23 cellular contexts compared by ENCODE assay signal in the genomic region with DNA sequence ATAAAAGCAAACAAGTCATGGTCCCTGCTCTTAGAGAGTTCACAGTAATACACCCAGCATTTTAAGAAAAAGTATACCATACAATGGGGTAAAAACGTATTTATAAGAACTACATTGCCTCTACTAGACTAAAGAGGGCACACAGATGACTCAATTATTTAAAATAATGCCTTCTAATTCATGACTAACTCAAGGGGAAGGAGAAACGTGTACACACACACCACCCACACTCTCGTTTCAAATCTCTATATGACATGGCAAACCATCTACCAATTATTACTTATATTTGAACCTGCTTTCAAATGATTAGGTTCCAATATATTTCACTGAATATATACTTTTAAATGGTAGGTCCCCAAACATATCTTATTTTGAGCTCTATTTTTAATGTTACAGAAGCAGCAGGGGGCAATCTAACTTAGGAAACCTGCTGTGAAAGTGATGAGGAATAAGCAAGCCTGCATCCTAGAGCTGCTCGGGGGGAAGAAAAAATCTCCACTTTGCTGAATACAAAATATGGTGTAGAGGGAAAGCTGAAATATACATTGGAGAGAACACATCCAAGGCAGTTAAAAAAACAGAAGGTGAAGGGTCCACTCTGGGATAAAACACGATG.
DNase-seq lines count a peak whose midpoint lies in the region; ATAC-seq, FAIRE-seq and TF ChIP-seq lines count a peak whose summit lies in the region.
"Had no signal": no experiment of that assay in that cellular context is flagged by ENCODE, and none has a peak within 500 bp of the region (broad histone marks: within the 10 kb centered on the region; RNA-seq: fewer than 3 reads in every experiment).

No MANE protein-coding gene starts in this region.

- no peak overlapping the region for H2AFZ ChIP-seq in HepG2 (ENCODE audit: low read length)
- H2AFZ ChIP-seq: parathyroid adenoma had no signal

- H3K4me1 ChIP-seq in liver (ENCODE audit: control insufficient read depth in 4 of 4, insufficient read depth in 4 of 4, low read length in 3 of 4) (no peaks in the 10 kb centered on the region), HepG2 (ENCODE audit: insufficient read depth, low read length) (no peaks in the 10 kb centered on the region), body of pancreas (no peaks in the 10 kb centered on the region), upper lobe of right lung (no peaks in the 10 kb centered on the region), mucosa of descending colon (ENCODE audit: low read depth) (no peaks in the 10 kb centered on the region)
- H3K4me1 ChIP-seq: esophagus squamous epithelium, parathyroid adenoma, uterus had no signal

- ATAC-seq in HepG2: no peak
- ATAC-seq in body of pancreas: no peak
- ATAC-seq in upper lobe of right lung: no peak
- ATAC-seq in mucosa of descending colon: no peak
- ATAC-seq: naive thymus-derived CD8-positive, alpha-beta T cell; Panc1 had no signal

- POLR2A ChIA-PET in HepG2 (lab: Yijun Ruan, JAX): no interaction called here

- no peaks in the 10 kb centered on the region for H4K20me1 ChIP-seq in HepG2 (ENCODE audit: insufficient read depth, low read length)

- WGBS in liver: 42% methylated on average over 5 of the region's 5 CpGs
- under 1% methylated on average over 5 of the region's 5 CpGs for WGBS in HepG2 (ENCODE audit: low lambda C conversion rate)
- WGBS in body of pancreas, 2 donors: 33 to 35% methylated on average over 5 of the region's 5 CpGs

- intact Hi-C loops in HepG2 (cut with micrococcal nuclease; ENCODE audit: unreplicated experiment): no loop called here
- intact Hi-C loops in body of pancreas (cut with DNase I): no loop called here
- intact Hi-C loops in upper lobe of right lung (cut with DNase I): no loop called here
- intact Hi-C loops in mucosa of descending colon (cut with DNase I, micrococcal nuclease): no loop called here

- TF ChIP-seq RAD21 in liver (IDR thresholded peaks at IDR 0.05) (peak; percentile 81 to 85), HepG2 (CRISPR knock-in tag; IDR thresholded peaks at IDR 0.05) (no peak)

- no peak overlapping the region for H3K4me3 Mint-ChIP-seq in activated naive CD8-positive, alpha-beta T cell treated with anti-CD3 and anti-CD28 coated beads for 36 hours
- H3K4me3 Mint-ChIP-seq: activated CD4-positive, alpha-beta T cell treated with anti-CD3 and anti-CD28 coated beads, Interleukin-2, amount 10 ng/mL, durations not matched to agents 7 days and 5 days; memory B cell; naive thymus-derived CD8-positive, alpha-beta T cell had no signal

- H3K27ac Mint-ChIP-seq in activated naive CD8-positive, alpha-beta T cell treated with anti-CD3 and anti-CD28 coated beads for 36 hours: no peak overlapping the region
- H3K27ac Mint-ChIP-seq: activated CD4-positive, alpha-beta T cell treated with anti-CD3 and anti-CD28 coated beads, Interleukin-2, amount 10 ng/mL, durations not matched to agents 7 days and 5 days; memory B cell had no signal

- no peaks in the 10 kb centered on the region for H3K4me1 Mint-ChIP-seq in activated naive CD8-positive, alpha-beta T cell treated with anti-CD3 and anti-CD28 coated beads for 36 hours
- H3K4me1 Mint-ChIP-seq: activated CD4-positive, alpha-beta T cell treated with anti-CD3 and anti-CD28 coated beads, Interleukin-2, amount 10 ng/mL, durations not matched to agents 7 days and 5 days; memory B cell; naive thymus-derived CD8-positive, alpha-beta T cell had no signal

- H3K4me2 ChIP-seq in HepG2 (ENCODE audit: low read depth, low read length): no peak overlapping the region

- H3K9ac ChIP-seq in liver (ENCODE audit: low read depth in 1 of 2, low read length in 2 of 2): no peak overlapping the region
- H3K9ac ChIP-seq in HepG2 (ENCODE audit: insufficient read depth, low read depth, low read length): no peak overlapping the region
- H3K9ac ChIP-seq: parathyroid adenoma had no signal

- H3K27ac ChIP-seq in liver (ENCODE audit: low read depth in 1 of 2, low read length in 2 of 2): no peak overlapping the region
- H3K27ac ChIP-seq in HepG2 (ENCODE audit: extremely low read length, insufficient read depth, low read length): no peak overlapping the region
- H3K27ac ChIP-seq in body of pancreas: no peak overlapping the region
- H3K27ac ChIP-seq in upper lobe of right lung: no peak overlapping the region
- H3K27ac ChIP-seq: esophagus squamous epithelium, parathyroid adenoma, uterus had no signal

- peaks cover 3% of the 10 kb centered on the region for H3K9me3 Mint-ChIP-seq in activated naive CD8-positive, alpha-beta T cell treated with anti-CD3 and anti-CD28 coated beads for 36 hours
- H3K9me3 Mint-ChIP-seq: activated CD4-positive, alpha-beta T cell treated with anti-CD3 and anti-CD28 coated beads, Interleukin-2, amount 10 ng/mL, durations not matched to agents 7 days and 5 days had no signal

- no peak for DNase-seq in HepG2 (ENCODE audit: low spot score)
- peak; percentile 2 for DNase-seq in NCI-H1092 (lab: John Stamatoyannopoulos, UW)
- no peak for DNase-seq in body of pancreas
- DNase-seq in upper lobe of right lung: no peak
- no peak for DNase-seq in activated naive CD8-positive, alpha-beta T cell treated with anti-CD3 and anti-CD28 coated beads for 36 hours
- no peak for DNase-seq in mucosa of descending colon
- DNase-seq in putamen (ENCODE audit: low spot score): no peak
- DNase-seq: activated CD4-positive, alpha-beta T cell treated with anti-CD3 and anti-CD28 coated beads, Interleukin-2, amount 10 ng/mL, durations not matched to agents 7 days and 5 days; activated gamma-delta T cell treated with Interleukin-2 at 50 U/mL for 16 hours; anterior cingulate cortex; effector memory CD4-positive, alpha-beta T cell; esophagus squamous epithelium; MG63; naive thymus-derived CD8-positive, alpha-beta T cell; NCI-H2081; NCI-H526 treated with DMSO at 0.1 percent for 48 hours; stimulated activated CD4-positive, alpha-beta T cell treated with anti-CD3 and anti-CD28 coated beads, Interleukin-4, amount 100 ng/mL, for 1 hour; uterus had no signal

- peaks cover 0 to 2% (median 0%) of the 10 kb centered on the region in 4 donors for H3K27me3 ChIP-seq in liver (ENCODE audit: control insufficient read depth in 4 of 4, insufficient read depth in 4 of 4, low read length in 3 of 4)
- H3K27me3 ChIP-seq in HepG2 (ENCODE audit: control insufficient read depth in 1 of 2, insufficient read depth in 2 of 2, low read length in 2 of 2): peaks cover 0 to 12% of the 10 kb centered on the region in 2 experiments; a peak in 2 of 5 replicates
- H3K27me3 ChIP-seq in body of pancreas: no peaks in the 10 kb centered on the region
- H3K27me3 ChIP-seq in upper lobe of right lung: no peaks in the 10 kb centered on the region
- H3K27me3 ChIP-seq: MG63, uterus had no signal

- H3K27me3 Mint-ChIP-seq in activated naive CD8-positive, alpha-beta T cell treated with anti-CD3 and anti-CD28 coated beads for 36 hours: peaks cover 3% of the 10 kb centered on the region

- no peaks in the 10 kb centered on the region for H3K36me3 Mint-ChIP-seq in activated naive CD8-positive, alpha-beta T cell treated with anti-CD3 and anti-CD28 coated beads for 36 hours
- H3K36me3 Mint-ChIP-seq: memory B cell; naive thymus-derived CD8-positive, alpha-beta T cell had no signal

- no peak for TF ChIP-seq POLR2A in HepG2 (IDR thresholded peaks at IDR 0.05; ENCODE audit: insufficient read depth in 1 of 2, low read depth in 2 of 2, low read length in 2 of 2)
- TF ChIP-seq POLR2A in body of pancreas (IDR thresholded peaks at IDR 0.05): no peak

- peak; percentile 41 for TF ChIP-seq CTCF in liver (IDR thresholded peaks at IDR 0.05; ENCODE audit: low read depth, low read length, missing input control)
- TF ChIP-seq CTCF in HepG2 (CRISPR knock-in tag; IDR thresholded peaks at IDR 0.05): no peak
- TF ChIP-seq CTCF in body of pancreas (IDR thresholded peaks at IDR 0.05): peak in 4 of 7 experiments; percentile 23 to 55 (median 34)
- TF ChIP-seq CTCF in upper lobe of right lung (IDR thresholded peaks at IDR 0.05): peak; percentile 9
- no peak for TF ChIP-seq CTCF in mucosa of descending colon (IDR thresholded peaks at IDR 0.05)

- TF ChIP-seq EP300 in HepG2 (IDR thresholded peaks at IDR 0.05; ENCODE audit: low read depth in 2 of 2, low read length in 2 of 2) (no peak), HepG2 (CRISPR knock-in tag; IDR thresholded peaks at IDR 0.05; ENCODE audit: borderline replicate concordance) (no peak)

- H3K4me3 ChIP-seq in liver (ENCODE audit: low read depth in 1 of 3, low read length in 3 of 3) (no peak overlapping the region), HepG2 (replicated peaks in 1 of 3; ENCODE audit: insufficient read depth in 1 of 3, low read depth in 2 of 3, low read length in 3 of 3) (no peak overlapping the region), body of pancreas (no peak overlapping the region), upper lobe of right lung (no peak overlapping the region), mucosa of descending colon (no peak overlapping the region)
- H3K4me3 ChIP-seq: esophagus squamous epithelium, MG63, uterus had no signal

- H3K36me3 ChIP-seq in liver (ENCODE audit: control insufficient read depth in 4 of 4, insufficient read depth in 3 of 4, low read depth in 1 of 4, low read length in 3 of 4): no peaks in the 10 kb centered on the region
- no peaks in the 10 kb centered on the region for H3K36me3 ChIP-seq in HepG2 (replicated peaks in 1 of 2; ENCODE audit: control insufficient read depth in 1 of 2, insufficient read depth in 2 of 2, low read length in 2 of 2)
- H3K36me3 ChIP-seq in body of pancreas (replicated peaks in 1 of 2; ENCODE audit: insufficient read depth in 1 of 2, low read depth in 2 of 2): no peaks in the 10 kb centered on the region
- H3K36me3 ChIP-seq in upper lobe of right lung: no peaks in the 10 kb centered on the region
- no peaks in the 10 kb centered on the region for H3K36me3 ChIP-seq in mucosa of descending colon (ENCODE audit: low read depth)
- H3K36me3 ChIP-seq: esophagus squamous epithelium, MG63, uterus had no signal

- CTCF ChIA-PET in HepG2 (lab: Yijun Ruan, JAX; ENCODE audit: low intra/inter-chr PET ratio, low total read pairs): no interaction called here

- peaks cover 0 to 3% (median 0%) of the 10 kb centered on the region in 4 donors for H3K9me3 ChIP-seq in liver (ENCODE audit: control insufficient read depth in 4 of 4, low read length in 3 of 4)
- no peaks in the 10 kb centered on the region for H3K9me3 ChIP-seq in HepG2 (ENCODE audit: low read length)
- no peaks in the 10 kb centered on the region for H3K9me3 ChIP-seq in body of pancreas
- H3K9me3 ChIP-seq in upper lobe of right lung: no peaks in the 10 kb centered on the region
- H3K9me3 ChIP-seq in mucosa of descending colon: no peaks in the 10 kb centered on the region
- H3K9me3 ChIP-seq: esophagus squamous epithelium, MG63, uterus had no signal

- in situ Hi-C loops in HepG2 (cut with HindIII; ENCODE audit: extremely low pct_ligation_motif_present, low pct_unique_long_range_greater_than_20kb): no loop called here

- no peaks in the 10 kb centered on the region for H3K79me2 ChIP-seq in HepG2 (ENCODE audit: insufficient read depth, low read length)
- H3K79me2 ChIP-seq: parathyroid adenoma had no signal

- no peak for FAIRE-seq in HepG2 (lab: Jason Lieb, UNC)
- FAIRE-seq: islet of Langerhans had no signal

- no TSS peak for BruUV-seq in HepG2 (replicated peaks; lab: Mats Ljungman, UMichigan)

Comparison
In these comparisons a context has a peak if more than half of its experiments do, and no peak if none do; other contexts are left out.
1. CTCF ChIP-seq: peak in liver (single experiment), body of pancreas (4 of 7) and upper lobe of right lung (single experiment); none in HepG2 (single experiment) and mucosa of descending colon (single experiment).